In genomic region chrX:100994352-100995281, GRCh38 we compare ENCODE assay signal across 8 cellular contexts. TPM values are rescaled to one million over a fixed set of nuclear protein-coding genes. Genes with fewer than 3 reads are reported as not detected.
DNase-seq lines count a peak whose midpoint lies in the region; ATAC-seq lines count a peak whose summit lies in the region.

No MANE protein-coding gene starts in this region.

- DNase-seq in NK-92 treated with Interleukin-12 subunit alpha and Interleukin-12 subunit beta, amount 100 ng/mL, for 24 hours (lab: John Stamatoyannopoulos, UW): peak; percentile 7
- DNase-seq in NK-92 (lab: John Stamatoyannopoulos, UW; ENCODE audit: unreplicated experiment) (no peak), RPMI7951 (ENCODE audit: low read depth) (peak; percentile 67), kidney tubule cell (ENCODE audit: low spot score) (peak; percentile 80), NCI-H1105 (lab: John Stamatoyannopoulos, UW) (no peak), NCI-H748 treated with DMSO at 0.1 percent for 48 hours (lab: John Stamatoyannopoulos, UW) (no peak), T1000 (lab: John Stamatoyannopoulos, UW) (no peak)

- peak; percentile 54 for ATAC-seq in HG02678 (IDR thresholded peaks at IDR 0.05; ENCODE audit: unreplicated experiment)

RNA-seq across cellular contexts. Expression of gene ARL13A, which starts 25.1 kb away (rescaled TPM):
- total RNA-seq in RPMI7951 (2014; rRNA removed; shearing (Covaris generic)): not detected in 2 replicates

RNA-seq across cellular contexts. Expression of gene TRMT2B, which starts 57.3 kb away (rescaled TPM):
- total RNA-seq in RPMI7951 (2014; rRNA removed; shearing (Covaris generic)): 9.5 and 12.7 TPM in 2 replicates

Comparison
In these comparisons a context has a peak if more than half of its experiments do, and no peak if none do; other contexts are left out.
1. DNase-seq: peak in NK-92 treated with Interleukin-12 subunit alpha and Interleukin-12 subunit beta, amount 100 ng/mL, for 24 hours (single experiment), RPMI7951 (single experiment) and kidney tubule cell (single experiment); none in NK-92 (single experiment), NCI-H1105 (single experiment), NCI-H748 treated with DMSO at 0.1 percent for 48 hours (single experiment) and T1000 (single experiment).